Comparison of ENCODE assay signal across 8 cellular contexts in genomic region chr1:178093958-178094751, GRCh38. TPM values are rescaled to one million over a fixed set of nuclear protein-coding genes. Genes with fewer than 3 reads are reported as not detected.
A peak's percentile ranks its signal among the peaks of the same experiment; 100 is the strongest.
DNase-seq lines count a peak whose midpoint lies in the region; ATAC-seq, FAIRE-seq and TF ChIP-seq lines count a peak whose summit lies in the region.

Gene RASAL2 (plus strand): TSS chr1:178094104. CDS start chr1:178094493, 389 bp downstream.

- H3K4me1 Mint-ChIP-seq in CD14-positive monocyte (peaks cover 20% of the 10 kb centered on the region), astrocyte (ENCODE audit: low read depth, unreplicated experiment) (peaks cover 36% of the 10 kb centered on the region)

- H3K9me3 Mint-ChIP-seq in CD14-positive monocyte (no peaks in the 10 kb centered on the region), astrocyte (ENCODE audit: unreplicated experiment) (no peaks in the 10 kb centered on the region)

- peak; percentile 46 for DNase-seq in CD14-positive monocyte (ENCODE audit: low spot score)
- peak; percentile 83 to 97 for DNase-seq in NCI-H526 (lab: John Stamatoyannopoulos, UW)
- peak; percentile 34 for DNase-seq in astrocyte (ENCODE audit: low read depth)
- peak; percentile 83 for DNase-seq in left ventricle myocardium superior
- no peak for DNase-seq in NCI-H2029 (lab: John Stamatoyannopoulos, UW)

- H3K27ac Mint-ChIP-seq in CD14-positive monocyte (peak within 1 kb of the TSS in 6 of 7 donors; percentile 18 to 82 (median 60)), astrocyte (ENCODE audit: unreplicated experiment) (peak within 1 kb of the TSS; percentile 89)

- H3K4me3 ChIP-seq in astrocyte (ENCODE audit: insufficient read depth, low read depth, low read length) = peak within 1 kb of the TSS; percentile 90
- peak within 1 kb of the TSS; percentile 75 for H3K4me3 ChIP-seq in parathyroid adenoma (ENCODE audit: low read depth, low read length)

- no peaks in the 10 kb centered on the region for H3K9me3 ChIP-seq in astrocyte (ENCODE audit: insufficient read depth, low read depth, low read length)
- H3K9me3 ChIP-seq in parathyroid adenoma (ENCODE audit: control insufficient read depth, low read length) = no peaks in the 10 kb centered on the region

- H3K27ac ChIP-seq in astrocyte (ENCODE audit: low read depth, low read length) (peak within 1 kb of the TSS; percentile 83), parathyroid adenoma (peak within 1 kb of the TSS; percentile 86)

- H3K36me3 Mint-ChIP-seq in CD14-positive monocyte (no peaks in the 10 kb centered on the region), astrocyte (ENCODE audit: low read depth, unreplicated experiment) (no peaks in the 10 kb centered on the region)

- FAIRE-seq in astrocyte (lab: Jason Lieb, UNC) = no peak

- ATAC-seq in GM18520 (IDR thresholded peaks at IDR 0.05; ENCODE audit: unreplicated experiment) = peak; percentile 23
- ATAC-seq in HG03039 (IDR thresholded peaks at IDR 0.05; ENCODE audit: unreplicated experiment) = peak; percentile 48
- peak; percentile 79 for ATAC-seq in left ventricle myocardium superior

- peaks cover 33% of the 10 kb centered on the region for H4K20me1 ChIP-seq in astrocyte (ENCODE audit: insufficient read depth, low read length)

- H3K79me2 ChIP-seq in astrocyte (ENCODE audit: insufficient read depth, low read length) (peaks cover 57% of the 10 kb centered on the region), parathyroid adenoma (peaks cover 5% of the 10 kb centered on the region)

- no peaks in the 10 kb centered on the region for H3K36me3 ChIP-seq in astrocyte (ENCODE audit: insufficient read depth, low read length)
- no peaks in the 10 kb centered on the region for H3K36me3 ChIP-seq in parathyroid adenoma (ENCODE audit: control insufficient read depth, insufficient read depth, low read length)

- H3K4me3 Mint-ChIP-seq in CD14-positive monocyte (peak within 1 kb of the TSS; percentile 88 to 97), astrocyte (ENCODE audit: unreplicated experiment) (peak within 1 kb of the TSS; percentile 98)

- H3K4me1 ChIP-seq in astrocyte (ENCODE audit: insufficient read depth, low read length) (peaks cover 29% of the 10 kb centered on the region), parathyroid adenoma (peaks cover 4% of the 10 kb centered on the region)

- H3K4me2 ChIP-seq in astrocyte (ENCODE audit: low read length) = peak within 1 kb of the TSS; percentile 95
- peak within 1 kb of the TSS; percentile 84 for H3K4me2 ChIP-seq in parathyroid adenoma (ENCODE audit: low read length)

- TF ChIP-seq CTCF in CD14-positive monocyte (IDR thresholded peaks at IDR 0.05) (no peak), astrocyte (IDR thresholded peaks at IDR 0.05; ENCODE audit: insufficient read depth, low read depth, low read length) (no peak), parathyroid adenoma (IDR thresholded peaks at IDR 0.05) (no peak)

- H3K9ac ChIP-seq in astrocyte (ENCODE audit: low read length) = peak within 1 kb of the TSS; percentile 88
- peak within 1 kb of the TSS; percentile 28 for H3K9ac ChIP-seq in parathyroid adenoma

- H3K27me3 Mint-ChIP-seq in CD14-positive monocyte (ENCODE audit: low read depth in 3 of 3) (peaks cover 12 to 13% (median 12%) of the 10 kb centered on the region in 3 donors), astrocyte (ENCODE audit: low read depth, unreplicated experiment) (no peaks in the 10 kb centered on the region)

- peak within 1 kb of the TSS; percentile 83 for H2AFZ ChIP-seq in astrocyte (ENCODE audit: low read depth, low read length)
- H2AFZ ChIP-seq in parathyroid adenoma = peak within 1 kb of the TSS; percentile 95

- intact Hi-C loops in CD14-positive monocyte (cut with micrococcal nuclease) = no loop called here
- intact Hi-C loops in left ventricle myocardium superior (cut with micrococcal nuclease) = no loop called here

- H3K27me3 ChIP-seq in astrocyte (ENCODE audit: insufficient read depth, low read length) (no peaks in the 10 kb centered on the region), parathyroid adenoma (ENCODE audit: control insufficient read depth, insufficient read depth, low read length) (no peaks in the 10 kb centered on the region)

RNA-seq across cellular contexts. Expression of gene RASAL2, which starts in this region (rescaled TPM):
- polyA plus RNA-seq in CD14-positive monocyte = under 1 TPM; 0.15 to 0.63 TPM
- total RNA-seq in astrocyte (44.2 and 45.3 TPM in 2 replicates), left ventricle myocardium superior (26.4 TPM)

Comparison
In these comparisons a context has a peak if more than half of its experiments do, and no peak if none do; other contexts are left out.
1. Peak in DNase-seq in CD14-positive monocyte; RNA of the gene not detected or under 1 TPM.
2. ATAC-seq: peak in every context shown above with its lines; median percentile 79 in left ventricle myocardium superior; 48 in HG03039; 23 in GM18520.